Comparison of ENCODE assay signal across 8 cellular contexts in the genomic region with DNA sequence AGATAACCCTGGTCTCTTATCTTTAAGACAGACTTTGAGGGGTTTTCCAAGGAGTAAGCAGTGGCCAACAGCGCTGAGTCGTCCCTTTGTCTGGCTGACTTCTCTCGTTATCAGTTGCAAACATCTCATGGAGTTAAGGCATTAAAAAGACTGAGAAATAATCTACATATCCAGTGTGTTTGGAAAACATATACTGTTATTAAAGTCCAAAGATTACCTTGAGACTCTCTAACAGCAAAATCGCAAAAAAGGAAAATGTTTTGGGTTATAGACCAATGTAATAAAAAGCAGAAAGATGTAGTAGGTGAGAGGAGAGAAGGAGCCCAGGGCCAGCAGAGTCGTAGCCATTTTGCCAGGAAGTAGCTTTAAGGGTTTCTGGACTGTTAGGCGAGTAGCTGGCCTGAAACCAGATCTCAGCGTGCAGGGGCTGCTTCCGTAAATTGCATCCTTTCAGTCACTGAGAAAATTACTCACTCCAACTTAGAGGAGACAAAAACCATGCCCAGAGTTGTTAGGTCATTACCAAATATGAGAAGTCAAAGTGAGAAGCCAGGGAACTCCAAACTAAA. TPM values are rescaled to one million over a fixed set of nuclear protein-coding genes. Genes with fewer than 3 reads are reported as not detected.
DNase-seq lines count a peak whose midpoint lies in the region; ATAC-seq and TF ChIP-seq lines count a peak whose summit lies in the region.

No MANE protein-coding gene starts in this region.

- 39% methylated on average over 8 of the region's 8 CpGs for WGBS in prostate gland

- BruUV-seq in A673 (replicated peaks; lab: Mats Ljungman, UMichigan), result no TSS peak

- TF ChIP-seq CTCF in A673 (conservative IDR thresholded peaks at IDR 0.05; ENCODE audit: low read depth, low read length) (no peak), prostate gland (IDR thresholded peaks at IDR 0.05) (no peak)

- no peak for TF ChIP-seq POLR2A in prostate gland (IDR thresholded peaks at IDR 0.05)

- no peaks in the 10 kb centered on the region for H3K4me1 ChIP-seq in A673 (ENCODE audit: insufficient read depth, low read length, poor library complexity, severe bottlenecking)
- no peaks in the 10 kb centered on the region for H3K4me1 ChIP-seq in prostate gland (replicated peaks)

- H3K27ac ChIP-seq in A673 (ENCODE audit: low read depth, low read length, poor library complexity, severe bottlenecking) (no peak overlapping the region), prostate gland (no peak overlapping the region)

- POLR2A ChIA-PET in A673 (lab: Charles Lee; ENCODE audit: low non-redundant PET), result interaction anchor here (0.6 kb wide), 1 partner anchor 14 kb away, joined by 5 read pairs; no protein-coding TSS in a partner anchor

- H3K4me3 ChIP-seq in A673 (ENCODE audit: low read depth, low read length, poor library complexity, severe bottlenecking) (no peak overlapping the region), prostate gland (no peak overlapping the region)

- no peaks in the 10 kb centered on the region for H3K36me3 ChIP-seq in A673 (ENCODE audit: insufficient read depth, low read length, poor library complexity, severe bottlenecking)
- H3K36me3 ChIP-seq in prostate gland, result no peaks in the 10 kb centered on the region

- CTCF ChIA-PET in A673 (lab: Charles Lee), result no interaction called here

- H3K9me3 ChIP-seq in A673 (ENCODE audit: low read depth, low read length, poor library complexity, severe bottlenecking) (no peaks in the 10 kb centered on the region), prostate gland (no peaks in the 10 kb centered on the region)

- ATAC-seq in GM21381 (IDR thresholded peaks at IDR 0.05; ENCODE audit: unreplicated experiment) (peak; percentile 68), GM18909 (IDR thresholded peaks at IDR 0.05; ENCODE audit: poor library complexity, unreplicated experiment) (no peak)

- H3K27me3 ChIP-seq in A673 (replicated peaks; ENCODE audit: insufficient read depth, low read depth, low read length, poor library complexity), result no peaks in the 10 kb centered on the region
- no peaks in the 10 kb centered on the region for H3K27me3 ChIP-seq in prostate gland (replicated peaks; ENCODE audit: insufficient read depth)

- intact Hi-C loops in A673 (cut with micrococcal nuclease; ENCODE audit: unreplicated experiment) (no loop called here), prostate gland (cut with DNase I) (no loop called here)

- peak; percentile 37 for DNase-seq in A673 (ENCODE audit: low spot score)
- peak; percentile 97 for DNase-seq in MV-4-11 (lab: John Stamatoyannopoulos, UW)
- DNase-seq in fibroblast of peridontal ligament (ENCODE audit: extremely low read depth), result peak; percentile 60
- DNase-seq in prostate gland (ENCODE audit: low spot score), result no peak
- DNase-seq in NCI-H187 treated with DMSO at 0.1 percent for 48 hours (lab: John Stamatoyannopoulos, UW), result no peak
- no peak for DNase-seq in NCI-H1048 (lab: John Stamatoyannopoulos, UW)

RNA-seq across cellular contexts. Expression of a gene that starts 24.6 kb away (rescaled TPM):
- total RNA-seq in A673 (2021) (0.13 and 0.39 TPM in 2 replicates), prostate gland (under 1 TPM; 0.46 to 0.97 TPM)

RNA-seq across cellular contexts. Expression of a gene that starts 39.1 kb away (rescaled TPM):
- total RNA-seq in A673 (2021) (48.9 and 49.3 TPM in 2 replicates), prostate gland (10 to 100 TPM; 89.6 to 90.0 TPM)

Comparison
In these comparisons a context has a peak if more than half of its experiments do, and no peak if none do; other contexts are left out.
1. DNase-seq: peak in A673 (single experiment), MV-4-11 (single experiment) and fibroblast of peridontal ligament (single experiment); none in prostate gland (single experiment), NCI-H187 treated with DMSO at 0.1 percent for 48 hours (single experiment) and NCI-H1048 (single experiment).